ENCODE assay signal across 8 cellular contexts in the genomic region with DNA sequence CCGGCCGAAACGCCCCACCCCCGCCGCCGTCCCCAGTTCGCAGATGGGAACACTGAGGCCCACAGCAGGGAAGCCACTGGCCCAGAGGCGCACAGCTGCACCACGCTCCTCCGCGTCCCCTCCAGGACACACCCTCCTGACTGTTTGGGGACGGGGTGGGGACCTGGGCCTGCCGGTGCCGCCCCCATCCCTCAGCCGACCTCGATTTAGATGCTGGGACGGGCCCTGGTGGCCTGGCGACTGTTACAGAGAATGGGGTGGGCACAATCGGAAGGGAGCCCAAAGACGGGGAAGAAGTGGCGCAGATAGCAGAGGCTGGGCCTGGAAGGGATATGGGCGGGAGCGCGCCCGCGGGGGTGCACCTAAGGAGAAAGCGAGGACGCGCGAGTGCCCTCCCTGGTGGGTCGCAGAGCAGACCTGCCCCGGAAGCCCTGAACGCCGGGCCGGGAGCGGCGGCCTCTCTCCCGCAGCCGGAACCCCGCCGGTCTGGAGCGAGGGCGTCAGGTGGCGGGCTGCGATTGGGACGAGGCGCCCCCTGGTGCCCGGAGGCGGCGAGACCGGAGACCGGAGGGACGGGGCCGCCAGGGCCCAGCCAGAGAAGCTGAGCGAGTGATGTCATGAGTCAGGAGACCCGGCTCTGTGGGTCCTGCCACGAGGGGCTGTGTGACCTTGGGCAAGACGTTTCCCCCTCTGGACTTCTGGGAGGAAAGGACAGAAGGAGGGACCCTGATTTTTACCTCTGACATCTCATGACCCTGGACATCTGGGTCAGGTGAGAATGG.
DNase-seq lines count a peak whose midpoint lies in the region; ATAC-seq and TF ChIP-seq lines count a peak whose summit lies in the region.

No MANE protein-coding gene starts in this region.

- DNase-seq in SIG-M5 treated with dmso at 0.1 percent for 504 hours (lab: John Stamatoyannopoulos, UW; ENCODE audit: unreplicated experiment) (peak; percentile 83), SIG-M5 (lab: John Stamatoyannopoulos, UW) (no peak), NCI-H2171 (lab: John Stamatoyannopoulos, UW) (peak; percentile 27), chondrocyte (ENCODE audit: low spot score) (no peak), left colon (peak; percentile 89 to 91)
- DNase-seq in stimulated activated CD4-positive, alpha-beta T cell treated with anti-CD3 and anti-CD28 coated beads, Interleukin-1b, Interleukin-23, amount 100 ng/mL, for 24 hours (ENCODE audit: low read depth in 4 of 4, low spot score in 1 of 4) = peak; percentile 73 to 85 (median 79)

- TF ChIP-seq CTCF in chondrocyte (IDR thresholded peaks at IDR 0.05) = peak; percentile 97

- intact Hi-C loops in left colon (cut with DNase I, micrococcal nuclease) = no loop called here

- H3K4me1 Mint-ChIP-seq in chondrocyte (ENCODE audit: low read depth) = peaks cover 27% of the 10 kb centered on the region

- no peaks in the 10 kb centered on the region for H3K27me3 Mint-ChIP-seq in chondrocyte (ENCODE audit: low read depth)

- H3K36me3 Mint-ChIP-seq in chondrocyte (ENCODE audit: low read depth) = no peaks in the 10 kb centered on the region

- H3K9me3 Mint-ChIP-seq in chondrocyte (ENCODE audit: low read depth) = peaks cover under 1% of the 10 kb centered on the region

- H3K4me3 Mint-ChIP-seq in chondrocyte (ENCODE audit: unreplicated experiment) = peak overlapping the region; percentile 82

- peak; percentile 63 for ATAC-seq in HG02938 (IDR thresholded peaks at IDR 0.05; ENCODE audit: unreplicated experiment)
- peak; percentile 90 to 91 for ATAC-seq in activated CD4-positive, CD25-positive, alpha-beta regulatory T cell treated with anti-CD3 and anti-CD28 coated beads, Interleukin-2, amount 50 U/mL, for 24 hours
- ATAC-seq in left colon = peak; percentile 70

- H3K27ac Mint-ChIP-seq in chondrocyte (ENCODE audit: unreplicated experiment) = peak overlapping the region; percentile 89

Comparison
In these comparisons a context has a peak if more than half of its experiments do, and no peak if none do; other contexts are left out.
1. DNase-seq: peak in SIG-M5 treated with dmso at 0.1 percent for 504 hours (single experiment), NCI-H2171 (single experiment), left colon (2 of 2) and stimulated activated CD4-positive, alpha-beta T cell treated with anti-CD3 and anti-CD28 coated beads, Interleukin-1b, Interleukin-23, amount 100 ng/mL, for 24 hours (4 of 4); none in SIG-M5 (single experiment) and chondrocyte (single experiment).
2. Peak in every context shown above with its lines, with median percentiles within 50 percentile points of each other: ATAC-seq.